ENCODE assay signal across 8 cellular contexts in genomic region chrX:39133971-39134370, GRCh38.
DNase-seq lines count a peak whose midpoint lies in the region; ATAC-seq and TF ChIP-seq lines count a peak whose summit lies in the region.

No MANE protein-coding gene starts in this region.

- POLR2A ChIA-PET in SK-N-SH (lab: Yijun Ruan, JAX): no interaction called here

- H3K79me2 ChIP-seq in SK-N-SH (ENCODE audit: insufficient read depth): no peaks in the 10 kb centered on the region

- H3K9me2 ChIP-seq in SK-N-SH: no peaks in the 10 kb centered on the region

- ATAC-seq in SK-N-SH treated with all-trans-retinoic acid at 6 μM for 48 hours (no peak), GM21737 (IDR thresholded peaks at IDR 0.05; ENCODE audit: unreplicated experiment) (no peak), HG03457 (IDR thresholded peaks at IDR 0.05; ENCODE audit: unreplicated experiment) (no peak)

- no peaks in the 10 kb centered on the region for H3K9me3 ChIP-seq in SK-N-SH

- H4K20me1 ChIP-seq in SK-N-SH (ENCODE audit: insufficient read depth): no peaks in the 10 kb centered on the region

- peaks cover 22% of the 10 kb centered on the region for H3K27me3 Mint-ChIP-seq in activated T-cell treated with anti-CD3 and anti-CD28 coated beads, Interleukin-2, amount 50 U/mL, for 24 hours

- no peak for TF ChIP-seq EP300 in SK-N-SH (IDR thresholded peaks at IDR 0.05; ENCODE audit: borderline replicate concordance in 1 of 2, low read depth in 1 of 2, low read length in 1 of 2)

- H3K4me3 Mint-ChIP-seq in activated T-cell treated with anti-CD3 and anti-CD28 coated beads, Interleukin-2, amount 50 U/mL, for 24 hours: no peak overlapping the region

- H3K36me3 Mint-ChIP-seq in activated T-cell treated with anti-CD3 and anti-CD28 coated beads, Interleukin-2, amount 50 U/mL, for 24 hours (ENCODE audit: low read depth): no peaks in the 10 kb centered on the region

- WGBS in SK-N-SH (ENCODE audit: low lambda C conversion rate): 6% methylated on average over 2 of the region's 2 CpGs

- no peak overlapping the region for H3K27ac Mint-ChIP-seq in activated T-cell treated with anti-CD3 and anti-CD28 coated beads, Interleukin-2, amount 50 U/mL, for 24 hours

- TF ChIP-seq RAD21 in SK-N-SH (IDR thresholded peaks at IDR 0.05; ENCODE audit: low read length): no peak

- CTCF ChIA-PET in SK-N-SH (lab: Yijun Ruan, JAX): no interaction called here

- H3F3A ChIP-seq in SK-N-SH (replicated peaks; ENCODE audit: insufficient read depth): no peaks in the 10 kb centered on the region

- no peak overlapping the region for H3K27ac ChIP-seq in SK-N-SH (ENCODE audit: low read depth in 2 of 2, low read length in 1 of 2)

- peak; percentile 15; the same call in 1 of the 2 replicates for TF ChIP-seq CTCF in SK-N-SH (IDR thresholded peaks at IDR 0.05)

- H3K9me3 Mint-ChIP-seq in activated T-cell treated with anti-CD3 and anti-CD28 coated beads, Interleukin-2, amount 50 U/mL, for 24 hours: no peaks in the 10 kb centered on the region

- no peak overlapping the region for H2AFZ ChIP-seq in SK-N-SH (ENCODE audit: low read depth)

- H3K4me1 Mint-ChIP-seq in activated T-cell treated with anti-CD3 and anti-CD28 coated beads, Interleukin-2, amount 50 U/mL, for 24 hours (ENCODE audit: low read depth): no peaks in the 10 kb centered on the region

- H3K27me3 ChIP-seq in SK-N-SH (ENCODE audit: insufficient read depth): no peaks in the 10 kb centered on the region

- H3K4me3 ChIP-seq in SK-N-SH (ENCODE audit: low read depth in 2 of 2, low read length in 1 of 2): no peak overlapping the region
- no peak overlapping the region for H3K4me3 ChIP-seq in Jurkat, Clone E6-1 (ENCODE audit: low read length)

- no peaks in the 10 kb centered on the region for H3K36me3 ChIP-seq in SK-N-SH (replicated peaks in 1 of 2; ENCODE audit: control insufficient read depth in 1 of 2, insufficient read depth in 2 of 2, low read length in 1 of 2)

- no peaks in the 10 kb centered on the region for H3K4me1 ChIP-seq in SK-N-SH (ENCODE audit: control insufficient read depth in 1 of 2, insufficient read depth in 2 of 2, low read depth in 1 of 2, low read length in 1 of 2)

- H3K9ac ChIP-seq in SK-N-SH: no peak overlapping the region

- H3K4me2 ChIP-seq in SK-N-SH: no peak overlapping the region

- DNase-seq in SK-N-SH: no peak
- peak; percentile 14 for DNase-seq in Jurkat, Clone E6-1 (ENCODE audit: low read depth, low spot score)
- DNase-seq in activated T-cell treated with anti-CD3 and anti-CD28 coated beads, Interleukin-2, amount 50 U/mL, for 24 hours: peak; percentile 39
- DNase-seq in stimulated activated CD4-positive, alpha-beta T cell treated with anti-CD3 and anti-CD28 coated beads, Interleukin-2, amount 100 ng/mL, for 4 hours (ENCODE audit: low read depth): peak; percentile 1
- no peak for DNase-seq in SW 1271 (lab: John Stamatoyannopoulos, UW)

TF ChIP-seq in SK-N-SH, 30 proteins besides CTCF, POLR2A, EP300 and RAD21:
- no peak for TF ChIP-seq TAF1 (IDR thresholded peaks at IDR 0.05; ENCODE audit: borderline replicate concordance, low read depth, low read length)
- TF ChIP-seq IRF3 (IDR thresholded peaks at IDR 0.05; ENCODE audit: low read depth, low read length): no peak
- TF ChIP-seq GATA2 (CRISPR knock-in tag; IDR thresholded peaks at IDR 0.05): no peak

TF ChIP-seq in SK-N-SH treated with all-trans-retinoic acid at 6 μM for 48 hours, 23 proteins besides CTCF, POLR2A, EP300 and RAD21:
- no peak for TF ChIP-seq ZFP3 (CRISPR knock-in tag; IDR thresholded peaks at IDR 0.05)
- TF ChIP-seq CREB5 (CRISPR knock-in tag; IDR thresholded peaks at IDR 0.05; ENCODE audit: low read depth): no peak
- TF ChIP-seq ZFP30 (CRISPR knock-in tag; IDR thresholded peaks at IDR 0.05): no peak
- no peak for TF ChIP-seq TSHZ2 (CRISPR knock-in tag; IDR thresholded peaks at IDR 0.05)
- no peak for TF ChIP-seq CSDC2 (CRISPR knock-in tag; IDR thresholded peaks at IDR 0.05)
- no peak for TF ChIP-seq ESRRG (CRISPR knock-in tag; IDR thresholded peaks at IDR 0.05)
- no peak for TF ChIP-seq ZNF565 (CRISPR knock-in tag; conservative IDR thresholded peaks at IDR 0.05; ENCODE audit: low read depth)
- TF ChIP-seq BACH2 (CRISPR knock-in tag; IDR thresholded peaks at IDR 0.05; ENCODE audit: borderline replicate concordance): no peak
- TF ChIP-seq POU6F1 (CRISPR knock-in tag; IDR thresholded peaks at IDR 0.05; ENCODE audit: borderline replicate concordance, low read depth): no peak
- no peak for TF ChIP-seq ZNF70 (CRISPR knock-in tag; IDR thresholded peaks at IDR 0.05)
- TF ChIP-seq SNAI2 (CRISPR knock-in tag; IDR thresholded peaks at IDR 0.05): no peak
- TF ChIP-seq ZC3H10 (CRISPR knock-in tag; IDR thresholded peaks at IDR 0.05): no peak
- no peak for TF ChIP-seq RARB (CRISPR knock-in tag; IDR thresholded peaks at IDR 0.05)
- TF ChIP-seq OSR1 (CRISPR knock-in tag; IDR thresholded peaks at IDR 0.05): no peak
- no peak for TF ChIP-seq PATZ1 (CRISPR knock-in tag; IDR thresholded peaks at IDR 0.05; ENCODE audit: borderline replicate concordance)

Comparison
In these comparisons a context has a peak if more than half of its experiments do, and no peak if none do; other contexts are left out.
1. DNase-seq: peak in Jurkat, Clone E6-1 (single experiment), activated T-cell treated with anti-CD3 and anti-CD28 coated beads, Interleukin-2, amount 50 U/mL, for 24 hours (single experiment) and stimulated activated CD4-positive, alpha-beta T cell treated with anti-CD3 and anti-CD28 coated beads, Interleukin-2, amount 100 ng/mL, for 4 hours (single experiment); none in SK-N-SH (single experiment) and SW 1271 (0 of 2).